ENCODE assay signal across 20 cellular contexts in the genomic region with DNA sequence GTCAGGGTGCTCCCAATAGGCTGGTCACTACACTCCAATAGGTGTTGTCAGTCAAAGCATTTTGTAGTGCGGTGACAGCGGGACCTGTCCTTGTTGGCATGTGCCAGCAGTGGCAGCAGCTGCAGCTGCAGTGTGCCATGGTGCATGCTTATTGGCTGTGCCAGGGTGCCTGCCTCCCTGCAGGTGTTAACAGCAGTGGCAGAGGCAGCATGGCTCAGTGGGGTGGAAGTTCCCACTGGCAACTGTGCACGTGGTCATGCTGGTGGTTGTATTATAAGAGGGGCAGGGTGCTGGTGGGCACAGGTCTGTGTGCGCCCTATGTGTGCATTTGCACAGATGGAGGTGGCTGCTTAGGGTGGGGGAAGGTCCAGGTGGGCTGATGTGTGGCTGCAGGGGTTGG.
DNase-seq lines count a peak whose midpoint lies in the region; ATAC-seq, FAIRE-seq and TF ChIP-seq lines count a peak whose summit lies in the region.
"Had no signal": no experiment of that assay in that cellular context is flagged by ENCODE, and none has a peak within 500 bp of the region (broad histone marks: within the 10 kb centered on the region; RNA-seq: fewer than 3 reads in every experiment).

No MANE protein-coding gene starts in this region.

- in situ Hi-C loops in HepG2 (cut with HindIII; ENCODE audit: extremely low pct_ligation_motif_present, low pct_unique_long_range_greater_than_20kb): no loop called here

- no peak overlapping the region for H3K4me3 Mint-ChIP-seq in stimulated activated effector memory CD8-positive, alpha-beta T cell treated with anti-CD3 and anti-CD28 coated beads, Interleukin-12 subunit alpha, Interleukin-12 subunit beta, amount 100 ng/mL, for 72 hours
- H3K4me3 Mint-ChIP-seq: B cell; CD4-positive, CD25-positive, alpha-beta regulatory T cell; CD8-positive, alpha-beta T cell; H9; HFFc6 had no signal

- H2AFZ ChIP-seq in HepG2 (ENCODE audit: low read length): no peak overlapping the region
- H2AFZ ChIP-seq: GM23248 had no signal

- H3K4me1 ChIP-seq in HepG2 (ENCODE audit: insufficient read depth, low read length): no peaks in the 10 kb centered on the region
- no peaks in the 10 kb centered on the region for H3K4me1 ChIP-seq in aorta (ENCODE audit: control insufficient read depth in 1 of 2, insufficient read depth in 2 of 2, low read length in 2 of 2)
- H3K4me1 ChIP-seq: BLaER1, Caco-2 had no signal

- H3K4me1 Mint-ChIP-seq in stimulated activated effector memory CD8-positive, alpha-beta T cell treated with anti-CD3 and anti-CD28 coated beads, Interleukin-12 subunit alpha, Interleukin-12 subunit beta, amount 100 ng/mL, for 72 hours: no peaks in the 10 kb centered on the region
- H3K4me1 Mint-ChIP-seq: B cell; CD4-positive, CD25-positive, alpha-beta regulatory T cell; H9 had no signal

- H3K79me2 ChIP-seq in HepG2 (ENCODE audit: insufficient read depth, low read length): no peaks in the 10 kb centered on the region

- no peak for ATAC-seq in HepG2
- ATAC-seq in stimulated activated effector memory CD8-positive, alpha-beta T cell treated with anti-CD3 and anti-CD28 coated beads, Interleukin-12 subunit alpha, Interleukin-12 subunit beta, amount 100 ng/mL, for 72 hours: peak; percentile 55
- peak; percentile 44 for ATAC-seq in aorta (ENCODE audit: low FRiP score)
- ATAC-seq in GM19467 (IDR thresholded peaks at IDR 0.05; ENCODE audit: unreplicated experiment): no peak
- no peak for ATAC-seq in left lobe of liver
- ATAC-seq: CD8-positive, alpha-beta T cell had no signal

- no peak overlapping the region for H3K4me2 ChIP-seq in HepG2 (ENCODE audit: low read depth, low read length)
- H3K4me2 ChIP-seq: BLaER1 had no signal

- no peaks in the 10 kb centered on the region for H3K36me3 ChIP-seq in HepG2 (replicated peaks in 1 of 2; ENCODE audit: control insufficient read depth in 1 of 2, insufficient read depth in 2 of 2, low read length in 2 of 2)
- H3K36me3 ChIP-seq in aorta (ENCODE audit: control insufficient read depth in 1 of 2, insufficient read depth in 2 of 2, low read length in 1 of 2): peaks cover 0 to 1% of the 10 kb centered on the region in 2 donors
- H3K36me3 ChIP-seq: BLaER1 had no signal

- TF ChIP-seq POLR2A in HepG2 (IDR thresholded peaks at IDR 0.05; ENCODE audit: insufficient read depth in 1 of 2, low read depth in 2 of 2, low read length in 2 of 2): no peak

- no peaks in the 10 kb centered on the region for H4K20me1 ChIP-seq in HepG2 (ENCODE audit: insufficient read depth, low read length)
- H4K20me1 ChIP-seq: BLaER1 had no signal

- TF ChIP-seq RAD21 in HepG2 (CRISPR knock-in tag; IDR thresholded peaks at IDR 0.05): no peak

- H3K27ac ChIP-seq in HepG2 (ENCODE audit: extremely low read length, insufficient read depth, low read length) (no peak overlapping the region), aorta (ENCODE audit: low read depth in 1 of 2, low read length in 2 of 2) (no peak overlapping the region)
- H3K27ac ChIP-seq: BLaER1, C4-2B, GM23248 had no signal

- no peak for DNase-seq in HepG2 (ENCODE audit: low spot score)
- DNase-seq in stimulated activated effector memory CD8-positive, alpha-beta T cell treated with anti-CD3 and anti-CD28 coated beads, Interleukin-12 subunit alpha, Interleukin-12 subunit beta, amount 100 ng/mL, for 72 hours (ENCODE audit: low spot score in 2 of 2): no peak
- DNase-seq in aorta: peak; percentile 33 to 62
- DNase-seq in left lobe of liver (ENCODE audit: low spot score): no peak
- DNase-seq in NCI-H2029 treated with DMSO at 0.1 percent for 48 hours (lab: John Stamatoyannopoulos, UW): no peak
- DNase-seq: Caco-2; CD4-positive, CD25-positive, alpha-beta regulatory T cell; CD8-positive, alpha-beta T cell; DMS153; DND-41; GM23248; H9; HFFc6 had no signal

- POLR2A ChIA-PET in HepG2 (lab: Yijun Ruan, JAX): no interaction called here

- 79% methylated on average over 2 of the region's 4 CpGs for WGBS in HepG2 (ENCODE audit: low lambda C conversion rate)
- 94 to 96% methylated on average over 4 of the region's 4 CpGs for WGBS in aorta, 2 donors

- H3K36me3 Mint-ChIP-seq in stimulated activated effector memory CD8-positive, alpha-beta T cell treated with anti-CD3 and anti-CD28 coated beads, Interleukin-12 subunit alpha, Interleukin-12 subunit beta, amount 100 ng/mL, for 72 hours: no peaks in the 10 kb centered on the region
- H3K36me3 Mint-ChIP-seq: CD4-positive, CD25-positive, alpha-beta regulatory T cell; CD8-positive, alpha-beta T cell had no signal

- peaks cover 26% of the 10 kb centered on the region for H3K9me3 Mint-ChIP-seq in stimulated activated effector memory CD8-positive, alpha-beta T cell treated with anti-CD3 and anti-CD28 coated beads, Interleukin-12 subunit alpha, Interleukin-12 subunit beta, amount 100 ng/mL, for 72 hours
- H3K9me3 Mint-ChIP-seq: H9 had no signal

- TF ChIP-seq EP300 in HepG2 (IDR thresholded peaks at IDR 0.05; ENCODE audit: low read depth in 2 of 2, low read length in 2 of 2): no peak
- no peak for TF ChIP-seq EP300 in HepG2 (CRISPR knock-in tag; IDR thresholded peaks at IDR 0.05; ENCODE audit: borderline replicate concordance)

- H3K27me3 ChIP-seq in HepG2 (ENCODE audit: control insufficient read depth in 1 of 2, insufficient read depth in 2 of 2, low read length in 2 of 2) (no peaks in the 10 kb centered on the region), aorta (ENCODE audit: control insufficient read depth in 1 of 2, insufficient read depth in 2 of 2, low read length in 1 of 2) (no peaks in the 10 kb centered on the region)
- H3K27me3 ChIP-seq: BLaER1 had no signal

- H3K4me3 ChIP-seq in HepG2 (replicated peaks in 1 of 3; ENCODE audit: insufficient read depth in 1 of 3, low read depth in 2 of 3, low read length in 3 of 3) (no peak overlapping the region), aorta (ENCODE audit: low read length in 2 of 2) (no peak overlapping the region)
- H3K4me3 ChIP-seq: BLaER1, GM23248 had no signal

- intact Hi-C loops in HepG2 (cut with micrococcal nuclease; ENCODE audit: unreplicated experiment) (no loop called here), aorta (cut with DNase I) (no loop called here)

- TF ChIP-seq CTCF in HepG2 (CRISPR knock-in tag; IDR thresholded peaks at IDR 0.05): no peak

- CTCF ChIA-PET in HepG2 (lab: Yijun Ruan, JAX; ENCODE audit: low intra/inter-chr PET ratio, low total read pairs): no interaction called here

- no peak overlapping the region for H3K27ac Mint-ChIP-seq in stimulated activated effector memory CD8-positive, alpha-beta T cell treated with anti-CD3 and anti-CD28 coated beads, Interleukin-12 subunit alpha, Interleukin-12 subunit beta, amount 100 ng/mL, for 72 hours
- H3K27ac Mint-ChIP-seq: B cell; CD4-positive, CD25-positive, alpha-beta regulatory T cell; CD8-positive, alpha-beta T cell; HFFc6 had no signal

- H3K9me3 ChIP-seq in HepG2 (ENCODE audit: low read length) (no peaks in the 10 kb centered on the region), aorta (ENCODE audit: control insufficient read depth, low read length) (no peaks in the 10 kb centered on the region)
- H3K9me3 ChIP-seq: BLaER1, Caco-2 had no signal

- FAIRE-seq in HepG2 (lab: Jason Lieb, UNC): no peak
- FAIRE-seq: A204.1, G401.6, GM12892 had no signal

- BruUV-seq in HepG2 (replicated peaks; lab: Mats Ljungman, UMichigan): no TSS peak

- H3K9ac ChIP-seq in HepG2 (ENCODE audit: insufficient read depth, low read depth, low read length): no peak overlapping the region
- H3K9ac ChIP-seq: BLaER1, GM23248 had no signal

TF ChIP-seq in HepG2, 621 proteins besides CTCF, POLR2A, EP300 and RAD21:
- TF ChIP-seq ASH2L (IDR thresholded peaks at IDR 0.05; ENCODE audit: insufficient read length, low read depth, low read length): no peak
- TF ChIP-seq, protein P1, sequence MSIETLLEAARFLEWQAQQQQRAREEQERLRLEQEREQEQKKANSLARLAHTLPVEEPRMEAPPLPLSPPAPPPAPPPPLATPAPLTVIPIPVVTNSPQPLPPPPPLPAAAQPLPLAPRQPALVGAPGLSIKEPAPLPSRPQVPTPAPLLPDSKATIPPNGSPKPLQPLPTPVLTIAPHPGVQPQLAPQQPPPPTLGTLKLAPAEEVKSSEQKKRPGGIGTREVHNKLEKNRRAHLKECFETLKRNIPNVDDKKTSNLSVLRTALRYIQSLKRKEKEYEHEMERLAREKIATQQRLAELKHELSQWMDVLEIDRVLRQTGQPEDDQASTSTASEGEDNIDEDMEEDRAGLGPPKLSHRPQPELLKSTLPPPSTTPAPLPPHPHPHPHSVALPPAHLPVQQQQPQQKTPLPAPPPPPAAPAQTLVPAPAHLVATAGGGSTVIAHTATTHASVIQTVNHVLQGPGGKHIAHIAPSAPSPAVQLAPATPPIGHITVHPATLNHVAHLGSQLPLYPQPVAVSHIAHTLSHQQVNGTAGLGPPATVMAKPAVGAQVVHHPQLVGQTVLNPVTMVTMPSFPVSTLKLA (IDR thresholded peaks at IDR 0.05): peak; percentile 36; the same call in 1 of the 2 replicates

Comparison
In these comparisons a context has a peak if more than half of its experiments do, and no peak if none do; other contexts are left out.
1. ATAC-seq: peak in stimulated activated effector memory CD8-positive, alpha-beta T cell treated with anti-CD3 and anti-CD28 coated beads, Interleukin-12 subunit alpha, Interleukin-12 subunit beta, amount 100 ng/mL, for 72 hours (single experiment) and aorta (single experiment); none in HepG2 (single experiment), GM19467 (single experiment) and left lobe of liver (single experiment).
2. DNase-seq: peak in aorta (2 of 2); none in HepG2 (single experiment), stimulated activated effector memory CD8-positive, alpha-beta T cell treated with anti-CD3 and anti-CD28 coated beads, Interleukin-12 subunit alpha, Interleukin-12 subunit beta, amount 100 ng/mL, for 72 hours (0 of 2), left lobe of liver (single experiment) and NCI-H2029 treated with DMSO at 0.1 percent for 48 hours (single experiment).